Comparison of ENCODE assay signal across 16 cellular contexts in the genomic region with DNA sequence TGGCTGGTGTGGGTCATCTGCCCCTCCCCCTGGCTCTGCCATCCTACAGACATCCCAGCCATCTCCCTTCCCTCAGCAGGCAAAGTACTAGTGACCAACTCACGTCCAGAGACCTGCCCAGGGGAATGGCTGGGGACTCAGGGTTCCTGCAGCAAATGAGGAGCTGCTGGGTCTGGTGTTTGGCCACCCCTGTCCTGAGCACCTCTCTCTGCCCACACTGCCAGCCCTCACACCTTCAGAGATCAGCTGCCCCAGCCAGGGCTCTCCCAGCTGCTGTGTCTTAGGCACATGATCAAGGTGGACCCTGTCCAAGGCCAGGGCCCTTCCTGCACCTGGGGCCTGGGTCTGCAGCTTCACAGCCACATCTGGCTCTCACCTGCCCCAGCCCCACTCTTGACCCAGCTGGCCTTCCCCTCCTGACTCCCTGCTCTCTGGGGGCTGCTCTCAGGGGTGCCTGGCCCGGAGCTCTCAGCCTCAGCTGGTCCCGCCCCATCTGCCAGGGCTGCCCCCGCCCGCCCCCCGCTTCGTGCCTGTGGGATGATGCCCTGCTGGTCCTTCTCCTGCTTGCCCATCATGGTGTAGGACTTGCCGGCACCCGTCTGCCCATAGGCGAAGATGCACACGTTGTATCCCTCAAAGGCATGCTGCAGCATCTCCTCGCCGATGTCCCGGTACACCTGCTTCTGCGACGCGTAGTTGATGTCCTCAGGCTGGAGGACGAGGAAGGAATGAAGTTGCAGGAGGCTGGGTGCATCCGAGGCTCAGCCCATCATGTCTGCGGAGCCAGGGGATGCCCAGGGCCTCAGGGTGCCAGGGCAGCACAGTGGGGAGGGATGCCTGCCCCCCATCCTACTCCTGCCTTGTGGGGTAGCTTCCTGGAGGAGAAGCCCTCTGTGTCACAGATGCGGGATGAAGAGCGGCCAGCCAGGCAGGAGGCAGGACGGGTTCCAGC. TPM values are rescaled to one million over a fixed set of nuclear protein-coding genes. Genes with fewer than 3 reads are reported as not detected.
DNase-seq lines count a peak whose midpoint lies in the region; ATAC-seq and TF ChIP-seq lines count a peak whose summit lies in the region.
"Had no signal": no experiment of that assay in that cellular context is flagged by ENCODE, and none has a peak within 500 bp of the region (broad histone marks: within the 10 kb centered on the region; RNA-seq: fewer than 3 reads in every experiment).

No MANE protein-coding gene starts in this region.

- TF ChIP-seq CTCF in natural killer cell (IDR thresholded peaks at IDR 0.05): no peak
- no peak for TF ChIP-seq CTCF in mucosa of descending colon (IDR thresholded peaks at IDR 0.05)

- H3K9me3 ChIP-seq in mucosa of descending colon: no peaks in the 10 kb centered on the region

- no peak overlapping the region for H3K4me3 ChIP-seq in mucosa of descending colon
- H3K4me3 ChIP-seq: GM23248, K562 had no signal

- no peaks in the 10 kb centered on the region for H3K36me3 ChIP-seq in mucosa of descending colon (ENCODE audit: low read depth)

- no peaks in the 10 kb centered on the region for H3K36me3 Mint-ChIP-seq in natural killer cell treated with Interleukin-12 subunit alpha and Interleukin-12 subunit beta and Interleukin-15 and Interleukin-18, amount 100 ng/mL, for 72 hours
- no peaks in the 10 kb centered on the region for H3K36me3 Mint-ChIP-seq in natural killer cell
- no peaks in the 10 kb centered on the region for H3K36me3 Mint-ChIP-seq in immature natural killer cell
- H3K36me3 Mint-ChIP-seq: CD8-positive, alpha-beta memory T cell had no signal

- no peak overlapping the region for H3K4me3 Mint-ChIP-seq in natural killer cell treated with Interleukin-12 subunit alpha and Interleukin-12 subunit beta and Interleukin-15 and Interleukin-18, amount 100 ng/mL, for 72 hours
- H3K4me3 Mint-ChIP-seq in natural killer cell (no peak overlapping the region), immature natural killer cell (no peak overlapping the region)
- H3K4me3 Mint-ChIP-seq: CD8-positive, alpha-beta memory T cell had no signal

- peak; percentile 42 for DNase-seq in natural killer cell treated with Interleukin-12 subunit alpha and Interleukin-12 subunit beta and Interleukin-15 and Interleukin-18, amount 100 ng/mL, for 72 hours (ENCODE audit: low spot score)
- no peak for DNase-seq in natural killer cell
- peak; percentile 21 for DNase-seq in Right ventricle myocardium superior
- DNase-seq in mucosa of descending colon: peak in 2 of 3 donors; percentile 8 to 24
- no peak for DNase-seq in amygdala (lab: John Stamatoyannopoulos, UW)
- DNase-seq in activated T-cell treated with anti-CD3 and anti-CD28 coated beads for 4 hours: no peak
- DNase-seq in anterior cingulate cortex (lab: John Stamatoyannopoulos, UW): no peak
- no peak for DNase-seq in immature natural killer cell
- DNase-seq: GM23248, NCI-H1048, NCI-H146, NCI-H2227 treated with DMSO at 0.1 percent for 48 hours, NCI-H526 had no signal

- no peaks in the 10 kb centered on the region for H3K9me3 Mint-ChIP-seq in natural killer cell treated with Interleukin-12 subunit alpha and Interleukin-12 subunit beta and Interleukin-15 and Interleukin-18, amount 100 ng/mL, for 72 hours
- H3K9me3 Mint-ChIP-seq in natural killer cell (no peaks in the 10 kb centered on the region), immature natural killer cell (no peaks in the 10 kb centered on the region)
- H3K9me3 Mint-ChIP-seq: CD8-positive, alpha-beta memory T cell had no signal

- intact Hi-C loops in natural killer cell (cut with micrococcal nuclease) (no loop called here), Right ventricle myocardium superior (cut with DNase I) (no loop called here), mucosa of descending colon (cut with DNase I, micrococcal nuclease) (no loop called here)

- H3K27ac Mint-ChIP-seq in natural killer cell treated with Interleukin-12 subunit alpha and Interleukin-12 subunit beta and Interleukin-15 and Interleukin-18, amount 100 ng/mL, for 72 hours: no peak overlapping the region
- H3K27ac Mint-ChIP-seq in natural killer cell (no peak overlapping the region), immature natural killer cell (no peak overlapping the region)
- H3K27ac Mint-ChIP-seq: CD8-positive, alpha-beta memory T cell had no signal

- ATAC-seq in natural killer cell treated with Interleukin-12 subunit alpha and Interleukin-12 subunit beta and Interleukin-15 and Interleukin-18, amount 100 ng/mL, for 72 hours: no peak
- ATAC-seq in natural killer cell (no peak), Right ventricle myocardium superior (ENCODE audit: poor library complexity) (no peak), mucosa of descending colon (no peak)
- ATAC-seq: K562 had no signal

- no peaks in the 10 kb centered on the region for H3K4me1 Mint-ChIP-seq in natural killer cell treated with Interleukin-12 subunit alpha and Interleukin-12 subunit beta and Interleukin-15 and Interleukin-18, amount 100 ng/mL, for 72 hours (ENCODE audit: low read depth in 2 of 2)
- H3K4me1 Mint-ChIP-seq in natural killer cell (no peaks in the 10 kb centered on the region), immature natural killer cell (no peaks in the 10 kb centered on the region)
- H3K4me1 Mint-ChIP-seq: CD8-positive, alpha-beta memory T cell had no signal

- H3K4me1 ChIP-seq in mucosa of descending colon (ENCODE audit: low read depth): no peaks in the 10 kb centered on the region

- no peaks in the 10 kb centered on the region for H3K27me3 Mint-ChIP-seq in natural killer cell treated with Interleukin-12 subunit alpha and Interleukin-12 subunit beta and Interleukin-15 and Interleukin-18, amount 100 ng/mL, for 72 hours
- no peaks in the 10 kb centered on the region for H3K27me3 Mint-ChIP-seq in natural killer cell (ENCODE audit: low read depth in 2 of 2)
- peaks cover 0 to 2% (median 2%) of the 10 kb centered on the region in 3 donors for H3K27me3 Mint-ChIP-seq in immature natural killer cell (ENCODE audit: low read depth in 3 of 3)

RNA-seq across cellular contexts. Expression of a gene that starts 32.2 kb away (rescaled TPM):
- total RNA-seq in natural killer cell treated with Interleukin-12 subunit alpha and Interleukin-12 subunit beta and Interleukin-15 and Interleukin-18, amount 100 ng/mL, for 72 hours: under 1 TPM in 1 of 2 donors, not detected in 1; 0.45 TPM
- total RNA-seq in natural killer cell: under 1 TPM in 1 of 3 donors, not detected in 2; 0.09 TPM
- 0.65 TPM for total RNA-seq in Right ventricle myocardium superior
- total RNA-seq in mucosa of descending colon: 10 to 100 TPM in 1 of 3 donors, 1 to 10 TPM in 2; 1.5 to 17.2 (median 1.9) TPM
- polyA plus RNA-seq in immature natural killer cell: not detected
- polyA plus RNA-seq: AG04450; CD8-positive, alpha-beta memory T cell had no signal

Comparison
In these comparisons a context has a peak if more than half of its experiments do, and no peak if none do; other contexts are left out.
1. DNase-seq: peak in natural killer cell treated with Interleukin-12 subunit alpha and Interleukin-12 subunit beta and Interleukin-15 and Interleukin-18, amount 100 ng/mL, for 72 hours (single experiment), Right ventricle myocardium superior (single experiment) and mucosa of descending colon (2 of 3); none in natural killer cell (single experiment), amygdala (0 of 56), activated T-cell treated with anti-CD3 and anti-CD28 coated beads for 4 hours (single experiment), anterior cingulate cortex (0 of 58) and immature natural killer cell (0 of 3).